ENCODE assay signal across 14 cellular contexts in genomic region chr10:86851329-86852207, GRCh38.
A peak's percentile ranks its signal among the peaks of the same experiment; 100 is the strongest.
DNase-seq lines count a peak whose midpoint lies in the region; ATAC-seq, FAIRE-seq and TF ChIP-seq lines count a peak whose summit lies in the region.
"Had no signal": no experiment of that assay in that cellular context is flagged by ENCODE, and none has a peak within 500 bp of the region (broad histone marks: within the 10 kb centered on the region; RNA-seq: fewer than 3 reads in every experiment).

No MANE protein-coding gene starts in this region.

- TF ChIP-seq EP300 in gastroesophageal sphincter (IDR thresholded peaks at IDR 0.05): no peak

- peak overlapping the region; percentile 91 for H3K27ac Mint-ChIP-seq in WTC11
- no peak overlapping the region for H3K27ac Mint-ChIP-seq in activated naive CD4-positive, alpha-beta T cell treated with anti-CD3 and anti-CD28 coated beads, Interleukin-2, amount 10 ng/mL, durations not matched to agents 7 days and 5 days
- no peak overlapping the region for H3K27ac Mint-ChIP-seq in immature natural killer cell
- H3K27ac Mint-ChIP-seq: CD4-positive, alpha-beta T cell had no signal

- H3K4me3 ChIP-seq in gastroesophageal sphincter: no peak overlapping the region
- H3K4me3 ChIP-seq in osteoblast (ENCODE audit: insufficient read depth, low read length): no peak overlapping the region
- H3K4me3 ChIP-seq in small intestine (ENCODE audit: low read depth in 1 of 2, low read length in 2 of 2): no peak overlapping the region

- no peak for FAIRE-seq in small intestine (lab: Jason Lieb, UNC)
- FAIRE-seq: GM18507 had no signal

- no peak overlapping the region for H3K4me2 ChIP-seq in osteoblast (ENCODE audit: insufficient read depth, low read length)

- 53 to 65% methylated on average over 11 of the region's 11 CpGs for WGBS in gastroesophageal sphincter (ENCODE audit: low coverage in 1 of 2), 2 donors
- WGBS in small intestine, 3 donors: 75 to 85% (median 85%) methylated on average over 11 of the region's 11 CpGs

- H3K9me3 ChIP-seq in gastroesophageal sphincter (no peaks in the 10 kb centered on the region), osteoblast (ENCODE audit: low read depth, low read length) (no peaks in the 10 kb centered on the region), small intestine (ENCODE audit: control insufficient read depth, low read depth) (no peaks in the 10 kb centered on the region)

- H3K27me3 Mint-ChIP-seq in WTC11 (ENCODE audit: low read depth) (no peaks in the 10 kb centered on the region), immature natural killer cell (ENCODE audit: low read depth in 3 of 3) (no peaks in the 10 kb centered on the region)
- H3K27me3 Mint-ChIP-seq in activated naive CD4-positive, alpha-beta T cell treated with anti-CD3 and anti-CD28 coated beads, Interleukin-2, amount 10 ng/mL, durations not matched to agents 7 days and 5 days: no peaks in the 10 kb centered on the region
- H3K27me3 Mint-ChIP-seq: CD4-positive, alpha-beta T cell had no signal

- H3K27me3 ChIP-seq in gastroesophageal sphincter: no peaks in the 10 kb centered on the region
- H3K27me3 ChIP-seq in osteoblast (ENCODE audit: insufficient read depth, low read length): no peaks in the 10 kb centered on the region
- no peaks in the 10 kb centered on the region for H3K27me3 ChIP-seq in small intestine (ENCODE audit: control insufficient read depth in 2 of 2, insufficient read depth in 2 of 2, low read length in 2 of 2)

- H3K4me1 ChIP-seq in gastroesophageal sphincter: peaks cover 0 to 35% (median 0%) of the 10 kb centered on the region in 3 donors
- peaks cover 6% of the 10 kb centered on the region for H3K4me1 ChIP-seq in osteoblast (ENCODE audit: insufficient read depth, low read length)
- no peaks in the 10 kb centered on the region for H3K4me1 ChIP-seq in small intestine (ENCODE audit: control insufficient read depth in 2 of 2, insufficient read depth in 1 of 2, low read depth in 1 of 2, low read length in 1 of 2)

- H3K27ac ChIP-seq in gastroesophageal sphincter (peak overlapping the region in 1 of 4 donors; percentile 29), osteoblast (ENCODE audit: low read depth, low read length) (peak overlapping the region; percentile 32), small intestine (ENCODE audit: low read depth in 1 of 2, low read length in 1 of 2) (no peak overlapping the region)

- H2AFZ ChIP-seq in osteoblast (ENCODE audit: low read length): no peak overlapping the region

- TF ChIP-seq CTCF in WTC11 (IDR thresholded peaks at IDR 0.05) (no peak), gastroesophageal sphincter (IDR thresholded peaks at IDR 0.05) (no peak), osteoblast (IDR thresholded peaks at IDR 0.05; ENCODE audit: extremely low read depth, low read depth, low read length) (no peak)

- peak; percentile 25; the same call in 1 of the 2 replicates for ATAC-seq in WTC11
- ATAC-seq in gastroesophageal sphincter: peak; percentile 87
- no peak for ATAC-seq in HG03039 (IDR thresholded peaks at IDR 0.05; ENCODE audit: unreplicated experiment)

- DNase-seq in EH (ENCODE audit: low read depth) (peak; percentile 76), WTC11 (ENCODE audit: low spot score) (no peak), osteoblast (ENCODE audit: insufficient read length, low spot score, missing footprints) (peak; percentile 31), small intestine (no peak), immature natural killer cell (no peak)
- no peak for DNase-seq in activated naive CD4-positive, alpha-beta T cell treated with anti-CD3 and anti-CD28 coated beads, Interleukin-2, amount 10 ng/mL, durations not matched to agents 7 days and 5 days
- DNase-seq: activated CD8-positive, alpha-beta memory T cell treated with anti-CD3 and anti-CD28 coated beads, Interleukin-2, amount 50 U/mL, for 4 hours; CD4-positive, alpha-beta T cell; NCI-H1417 treated with DMSO at 0.1 percent for 48 hours; NCI-H748 treated with DMSO at 0.1 percent for 48 hours; retina had no signal

- peaks cover 3% of the 10 kb centered on the region for H4K20me1 ChIP-seq in osteoblast (ENCODE audit: insufficient read depth, low read length)

- CTCF ChIA-PET in WTC11 (lab: Charles Lee): interaction anchor here (1.0 kb wide), 1 partner anchor 17 kb away, joined by 4 read pairs; no protein-coding TSS in a partner anchor
- CTCF ChIA-PET in activated naive CD4-positive, alpha-beta T cell treated with anti-CD3 and anti-CD28 coated beads, Interleukin-2, amount 10 ng/mL, durations not matched to agents 7 days and 5 days (lab: Charles Lee): no interaction called here

- H3K79me2 ChIP-seq in osteoblast (ENCODE audit: insufficient read depth, low read length): no peaks in the 10 kb centered on the region

- POLR2A ChIA-PET in WTC11 (lab: Charles Lee): interaction anchor here (1.1 to 2.5 kb wide), 2 partner anchors 11 to 19 kb away, joined by 3 to 6 read pairs; no protein-coding TSS in a partner anchor

- H3K4me3 Mint-ChIP-seq in WTC11 (no peak overlapping the region), immature natural killer cell (no peak overlapping the region)
- H3K4me3 Mint-ChIP-seq in activated naive CD4-positive, alpha-beta T cell treated with anti-CD3 and anti-CD28 coated beads, Interleukin-2, amount 10 ng/mL, durations not matched to agents 7 days and 5 days: no peak overlapping the region
- H3K4me3 Mint-ChIP-seq: CD4-positive, alpha-beta T cell had no signal

- H3K4me1 Mint-ChIP-seq in WTC11 (peaks cover 63% of the 10 kb centered on the region), immature natural killer cell (no peaks in the 10 kb centered on the region)
- no peaks in the 10 kb centered on the region for H3K4me1 Mint-ChIP-seq in activated naive CD4-positive, alpha-beta T cell treated with anti-CD3 and anti-CD28 coated beads, Interleukin-2, amount 10 ng/mL, durations not matched to agents 7 days and 5 days

- no peak for TF ChIP-seq POLR2A in gastroesophageal sphincter (IDR thresholded peaks at IDR 0.05)

- H3K9me3 Mint-ChIP-seq in WTC11: no peaks in the 10 kb centered on the region
- H3K9me3 Mint-ChIP-seq in activated naive CD4-positive, alpha-beta T cell treated with anti-CD3 and anti-CD28 coated beads, Interleukin-2, amount 10 ng/mL, durations not matched to agents 7 days and 5 days: no peaks in the 10 kb centered on the region
- H3K9me3 Mint-ChIP-seq in immature natural killer cell: peaks cover 0 to 2% (median 0%) of the 10 kb centered on the region in 6 donors
- H3K9me3 Mint-ChIP-seq: CD4-positive, alpha-beta T cell had no signal

- no peaks in the 10 kb centered on the region for H3K36me3 ChIP-seq in gastroesophageal sphincter
- no peaks in the 10 kb centered on the region for H3K36me3 ChIP-seq in osteoblast (ENCODE audit: insufficient read depth, low read length)
- H3K36me3 ChIP-seq in small intestine (ENCODE audit: control insufficient read depth in 2 of 2, insufficient read depth in 2 of 2, low read length in 2 of 2): peaks cover 0 to 3% of the 10 kb centered on the region in 2 donors

- H3K36me3 Mint-ChIP-seq in WTC11: peaks cover 16% of the 10 kb centered on the region
- H3K36me3 Mint-ChIP-seq in activated naive CD4-positive, alpha-beta T cell treated with anti-CD3 and anti-CD28 coated beads, Interleukin-2, amount 10 ng/mL, durations not matched to agents 7 days and 5 days: no peaks in the 10 kb centered on the region
- H3K36me3 Mint-ChIP-seq in immature natural killer cell: peaks cover 6 to 24% (median 17%) of the 10 kb centered on the region in 3 donors

TF ChIP-seq in WTC11, 78 proteins besides CTCF, POLR2A, EP300 and RAD21:
- TF ChIP-seq NR2C2 (CRISPR knock-in tag; IDR thresholded peaks at IDR 0.05): no peak
- TF ChIP-seq ZNF121 (CRISPR knock-in tag; IDR thresholded peaks at IDR 0.05): peak; percentile 88

Comparison
In these comparisons a context has a peak if more than half of its experiments do, and no peak if none do; other contexts are left out.
1. DNase-seq: peak in EH (single experiment) and osteoblast (single experiment); none in WTC11 (single experiment), activated naive CD4-positive, alpha-beta T cell treated with anti-CD3 and anti-CD28 coated beads, Interleukin-2, amount 10 ng/mL, durations not matched to agents 7 days and 5 days (single experiment), small intestine (single experiment) and immature natural killer cell (0 of 3).